Comparison of ENCODE assay signal across 7 cellular contexts in genomic region chr2:124289060-124289459, GRCh38.
"Had no signal": no experiment of that assay in that cellular context is flagged by ENCODE, and none has a peak within 500 bp of the region (broad histone marks: within the 10 kb centered on the region; RNA-seq: fewer than 3 reads in every experiment).

No MANE protein-coding gene starts in this region.

- H2AFZ ChIP-seq: GM23338 had no signal

- H3K4me3 ChIP-seq: GM23338 had no signal

- ATAC-seq: GM23338 had no signal

- DNase-seq: H9, HCEC 1CT, KG1 had no signal

- H3K4me2 ChIP-seq: GM23338 had no signal

- FAIRE-seq: H1, H54, HTR-8/SVneo had no signal
